ENCODE assay signal across 17 cellular contexts in genomic region chr1:996851-997727, GRCh38. TPM values are rescaled to one million over a fixed set of nuclear protein-coding genes. Genes with fewer than 3 reads are reported as not detected.
A peak's percentile ranks its signal among the peaks of the same experiment; 100 is the strongest.
DNase-seq lines count a peak whose midpoint lies in the region; TF ChIP-seq lines count a peak whose summit lies in the region.
"Had no signal": no experiment of that assay in that cellular context is flagged by ENCODE, and none has a peak within 500 bp of the region (broad histone marks: within the 10 kb centered on the region; RNA-seq: fewer than 3 reads in every experiment).

No MANE protein-coding gene starts in this region.

- no peak for TF ChIP-seq CTCF in glutamatergic neuron (IDR thresholded peaks at IDR 0.05; ENCODE audit: partially characterized antibody, unreplicated experiment)
- TF ChIP-seq CTCF in progenitor cell of endocrine pancreas (IDR thresholded peaks at IDR 0.05; ENCODE audit: unreplicated experiment): no peak
- no peak for TF ChIP-seq CTCF in spleen (IDR thresholded peaks at IDR 0.05 in 8 of 11, conservative IDR thresholded peaks at IDR 0.05 in 3 of 11)

- H3K27ac ChIP-seq in spleen: no peak overlapping the region
- H3K27ac ChIP-seq: gastrocnemius medialis, VCaP had no signal

- peaks cover 4% of the 10 kb centered on the region for H3K36me3 ChIP-seq in NT2/D1 (ENCODE audit: insufficient read depth, insufficient read length, low read length)
- peaks cover 0 to 5% (median 0%) of the 10 kb centered on the region in 6 donors for H3K36me3 ChIP-seq in spleen
- H3K36me3 ChIP-seq: gastrocnemius medialis, tibial nerve had no signal

- TF ChIP-seq POLR2A in spleen (IDR thresholded peaks at IDR 0.05): no peak

- DNase-seq in DMS 273 (lab: John Stamatoyannopoulos, UW; ENCODE audit: unreplicated experiment) (peak; percentile 65), DMS 273 treated with DMSO at 0.1 percent for 48 hours (lab: John Stamatoyannopoulos, UW) (no peak), NT2/D1 (ENCODE audit: low read depth, low spot score) (no peak), glutamatergic neuron (peak; percentile 65), progenitor cell of endocrine pancreas (ENCODE audit: low spot score, unreplicated experiment) (peak; percentile 9), spleen (no peak), immature natural killer cell (no peak), NCI-H526 (lab: John Stamatoyannopoulos, UW) (no peak)
- DNase-seq: activated naive CD4-positive, alpha-beta T cell treated with anti-CD3 and anti-CD28 coated beads for 36 hours; caudate nucleus; gastrocnemius medialis; NCI-H1092 had no signal

- H3K36me3 Mint-ChIP-seq in glutamatergic neuron (ENCODE audit: unreplicated experiment) (peaks cover 9% of the 10 kb centered on the region), progenitor cell of endocrine pancreas (ENCODE audit: insufficient read depth) (peaks cover 4% of the 10 kb centered on the region), immature natural killer cell (no peaks in the 10 kb centered on the region)

- H3K4me1 Mint-ChIP-seq in glutamatergic neuron (ENCODE audit: low read depth, unreplicated experiment): peaks cover 4% of the 10 kb centered on the region
- H3K4me1 Mint-ChIP-seq in progenitor cell of endocrine pancreas (ENCODE audit: low read depth): peaks cover 4% of the 10 kb centered on the region
- peaks cover 6 to 7% of the 10 kb centered on the region in 2 donors for H3K4me1 Mint-ChIP-seq in immature natural killer cell

- H3K4me1 ChIP-seq in NT2/D1 (ENCODE audit: insufficient read depth, insufficient read length): peaks cover 10% of the 10 kb centered on the region
- H3K4me1 ChIP-seq in spleen: peaks cover 5 to 64% (median 48%) of the 10 kb centered on the region in 6 donors

- H3K9me3 Mint-ChIP-seq in glutamatergic neuron (ENCODE audit: unreplicated experiment): peaks cover 19% of the 10 kb centered on the region
- peaks cover 5% of the 10 kb centered on the region for H3K9me3 Mint-ChIP-seq in progenitor cell of endocrine pancreas (ENCODE audit: low read depth)
- peaks cover 0 to 5% (median 1%) of the 10 kb centered on the region in 6 donors for H3K9me3 Mint-ChIP-seq in immature natural killer cell

- H3K27me3 Mint-ChIP-seq in glutamatergic neuron (ENCODE audit: unreplicated experiment) (peaks cover 9% of the 10 kb centered on the region), progenitor cell of endocrine pancreas (peaks cover 19% of the 10 kb centered on the region), immature natural killer cell (ENCODE audit: low read depth in 3 of 3) (peaks cover 15 to 24% (median 19%) of the 10 kb centered on the region in 3 donors)

- peaks cover 8% of the 10 kb centered on the region; the same call in 1 of the 2 replicates for H3K9me3 ChIP-seq in NT2/D1 (ENCODE audit: insufficient read depth, low read length)
- H3K9me3 ChIP-seq in spleen: peaks cover 0 to 6% (median 3%) of the 10 kb centered on the region in 8 donors
- H3K9me3 ChIP-seq: gastrocnemius medialis had no signal

- WGBS in spleen, 5 donors: 43 to 51% (median 46%) methylated on average over 20 to 24 of the region's 24 CpGs

- H3K4me3 ChIP-seq in NT2/D1 (ENCODE audit: insufficient read length, low read depth): peak overlapping the region; percentile 39
- no peak overlapping the region for H3K4me3 ChIP-seq in spleen

- no peaks in the 10 kb centered on the region for H3K27me3 ChIP-seq in NT2/D1 (ENCODE audit: insufficient read depth, insufficient read length)
- H3K27me3 ChIP-seq in spleen (replicated peaks in 1 of 7): peaks cover 6 to 94% (median 57%) of the 10 kb centered on the region in 7 donors

- peak overlapping the region; percentile 54 for H3K9ac ChIP-seq in NT2/D1 (ENCODE audit: insufficient read length, low read depth)

- H3K4me3 Mint-ChIP-seq in glutamatergic neuron (ENCODE audit: unreplicated experiment): peak overlapping the region; percentile 71
- H3K4me3 Mint-ChIP-seq in progenitor cell of endocrine pancreas (ENCODE audit: low read depth): peak overlapping the region; percentile 60
- peak overlapping the region in 2 of 5 donors; percentile 40 to 44 for H3K4me3 Mint-ChIP-seq in immature natural killer cell
- H3K4me3 Mint-ChIP-seq: activated naive CD4-positive, alpha-beta T cell treated with anti-CD3 and anti-CD28 coated beads for 36 hours had no signal

- intact Hi-C loops in spleen (cut with DNase I; ENCODE audit: low total_unique reads): no loop called here

- peak overlapping the region; percentile 82 for H3K27ac Mint-ChIP-seq in glutamatergic neuron (ENCODE audit: unreplicated experiment)
- H3K27ac Mint-ChIP-seq in progenitor cell of endocrine pancreas: no peak overlapping the region
- peak overlapping the region in 2 of 6 donors; percentile 46 to 71 for H3K27ac Mint-ChIP-seq in immature natural killer cell
- H3K27ac Mint-ChIP-seq: activated naive CD4-positive, alpha-beta T cell treated with anti-CD3 and anti-CD28 coated beads for 36 hours had no signal

RNA-seq across cellular contexts. Expression of gene HES4, which starts 2.8 kb away (rescaled TPM):
- 218 TPM for total RNA-seq in glutamatergic neuron (ENCODE audit: unreplicated experiment)
- total RNA-seq in progenitor cell of endocrine pancreas: 83.8 and 87.4 TPM in 2 replicates
- 10 to 100 TPM in 5 of 7 donors, 1 to 10 TPM in 2; 3.8 to 39.0 (median 15.4) TPM for total RNA-seq in spleen
- 10 to 100 TPM; 20.8 to 64.3 (median 27.8) TPM for polyA plus RNA-seq in spleen
- polyA plus RNA-seq in immature natural killer cell: 1 to 10 TPM; 2.3 to 7.7 (median 2.4) TPM

RNA-seq across cellular contexts. Expression of gene PERM1, which starts 15.2 kb away (rescaled TPM):
- total RNA-seq in glutamatergic neuron (ENCODE audit: unreplicated experiment): 0.32 TPM
- total RNA-seq in progenitor cell of endocrine pancreas: not detected in 2 replicates
- total RNA-seq in spleen: under 1 TPM in 3 of 7 donors, not detected in 4; 0.39 to 0.85 (median 0.60) TPM
- polyA plus RNA-seq in spleen: under 1 TPM; 0.20 to 0.80 (median 0.21) TPM
- polyA plus RNA-seq in immature natural killer cell: not detected
- total RNA-seq: A172; activated naive CD4-positive, alpha-beta T cell treated with anti-CD3 and anti-CD28 coated beads for 36 hours; endothelial cell of umbilical vein had no signal
- polyA plus RNA-seq: endothelial cell of umbilical vein, keratinocyte had no signal

RNA-seq across cellular contexts. Expression of gene ISG15, which starts 16.2 kb away (rescaled TPM):
- 18.4 TPM for total RNA-seq in glutamatergic neuron (ENCODE audit: unreplicated experiment)
- total RNA-seq in progenitor cell of endocrine pancreas: 13.6 and 14.3 TPM in 2 replicates
- total RNA-seq in spleen: 10 to 100 TPM; 23.3 to 93.8 (median 51.0) TPM
- 100 to 1,000 TPM; 131 to 230 (median 163) TPM for polyA plus RNA-seq in spleen
- polyA plus RNA-seq in immature natural killer cell: 100 to 1,000 TPM; 304 to 360 (median 354) TPM

RNA-seq across cellular contexts. Expression of gene AGRN, which starts 22.8 kb away (rescaled TPM):
- total RNA-seq in glutamatergic neuron (ENCODE audit: unreplicated experiment): 914 TPM
- total RNA-seq in progenitor cell of endocrine pancreas: 330 and 335 TPM in 2 replicates
- total RNA-seq in spleen: 10 to 100 TPM; 10.6 to 27.2 (median 16.9) TPM
- polyA plus RNA-seq in spleen: 10 to 100 TPM in 1 of 3 donors, 1 to 10 TPM in 2; 4.6 to 16.3 (median 5.6) TPM
- polyA plus RNA-seq in immature natural killer cell: under 1 TPM in 1 of 3 donors, not detected in 2; 0.87 TPM

RNA-seq across cellular contexts. Expression of gene PLEKHN1, which starts 30.8 kb away (rescaled TPM):
- 0.29 TPM for total RNA-seq in glutamatergic neuron (ENCODE audit: unreplicated experiment)
- total RNA-seq in progenitor cell of endocrine pancreas: 1.1 and 1.9 TPM in 2 replicates
- total RNA-seq in spleen: 1 to 10 TPM in 5 of 7 donors, under 1 TPM in 2; 0.65 to 2.2 (median 1.1) TPM
- under 1 TPM; 0.17 to 0.80 (median 0.63) TPM for polyA plus RNA-seq in spleen
- polyA plus RNA-seq in immature natural killer cell: 1 to 10 TPM in 1 of 3 donors, under 1 TPM in 2; 0.14 to 2.2 (median 0.68) TPM

Comparison
In these comparisons a context has a peak if more than half of its experiments do, and no peak if none do; other contexts are left out.
1. DNase-seq: peak in DMS 273 (single experiment), glutamatergic neuron (single experiment) and progenitor cell of endocrine pancreas (single experiment); none in DMS 273 treated with DMSO at 0.1 percent for 48 hours (single experiment), NT2/D1 (single experiment), spleen (single experiment), immature natural killer cell (0 of 3) and NCI-H526 (0 of 2).